Comparison of ENCODE assay signal across 16 cellular contexts in the genomic region with DNA sequence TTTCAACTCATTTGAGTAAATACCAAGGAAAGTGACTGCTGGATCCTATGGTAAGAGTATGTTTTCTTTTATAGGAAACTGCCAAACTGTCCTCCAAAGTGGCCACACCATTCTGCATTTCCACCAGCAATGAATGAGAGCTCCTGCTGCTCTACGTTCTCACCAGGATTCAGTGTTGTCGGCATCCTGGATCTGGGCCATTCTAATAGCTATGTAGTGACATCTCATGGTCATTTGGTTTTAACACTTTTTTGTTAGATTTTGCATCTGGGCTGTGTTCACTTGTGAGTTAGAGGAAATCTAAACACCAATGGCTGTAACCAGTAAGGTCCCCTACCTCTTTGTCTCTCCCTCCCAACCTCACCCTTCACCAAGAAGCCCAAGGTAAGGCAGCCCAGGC.
DNase-seq lines count a peak whose midpoint lies in the region; ATAC-seq and TF ChIP-seq lines count a peak whose summit lies in the region.
"Had no signal": no experiment of that assay in that cellular context is flagged by ENCODE, and none has a peak within 500 bp of the region (broad histone marks: within the 10 kb centered on the region; RNA-seq: fewer than 3 reads in every experiment).

No MANE protein-coding gene starts in this region.

- no peak overlapping the region for H3K27ac ChIP-seq in VCaP
- H3K27ac ChIP-seq: parathyroid adenoma, thyroid gland had no signal

- TF ChIP-seq CTCF in VCaP (conservative IDR thresholded peaks at IDR 0.05), result peak; percentile 35; the same call in 1 of the 2 replicates
- no peak; the same call in 1 of the 2 replicates for TF ChIP-seq CTCF in BE2C (IDR thresholded peaks at IDR 0.05; ENCODE audit: low read depth, low read length)

- peak; percentile 67 for DNase-seq in EH (ENCODE audit: low read depth)
- DNase-seq in LHCN-M2 (ENCODE audit: low read depth), result peak; percentile 19
- DNase-seq in medulla oblongata (ENCODE audit: extremely low spot score), result peak; percentile 40
- no peak for DNase-seq in NCI-H2029 treated with DMSO at 0.1 percent for 48 hours (lab: John Stamatoyannopoulos, UW)
- no peak for DNase-seq in BE2C
- DNase-seq in GDM1 (lab: John Stamatoyannopoulos, UW), result no peak
- DNase-seq: activated CD4-positive, alpha-beta T cell treated with anti-CD3 and anti-CD28 coated beads for 1 hour; activated naive CD4-positive, alpha-beta T cell treated with Interleukin-2 at 50 U/mL for 16 hours; NCI-H1105; NCI-H510A treated with DMSO at 0.1 percent for 48 hours; stimulated activated CD4-positive, alpha-beta T cell treated with anti-CD3 and anti-CD28 coated beads, Interleukin-4, amount 100 ng/mL, for 4 hours; T-cell; thyroid gland had no signal

- H3K36me3 ChIP-seq in BE2C, result no peaks in the 10 kb centered on the region
- H3K36me3 ChIP-seq: thyroid gland had no signal

- no peaks in the 10 kb centered on the region for H3K9me3 ChIP-seq in BE2C
- H3K9me3 ChIP-seq: thyroid gland had no signal

- H3K27me3 ChIP-seq in BE2C, result no peaks in the 10 kb centered on the region
- H3K27me3 ChIP-seq: thyroid gland had no signal

- ATAC-seq in HG03159 (IDR thresholded peaks at IDR 0.05; ENCODE audit: unreplicated experiment), result no peak
- ATAC-seq: T-cell had no signal

- no peak overlapping the region for H3K4me3 ChIP-seq in BE2C (ENCODE audit: low read depth, low read length)
- H3K4me3 ChIP-seq: thyroid gland had no signal

- H3K4me1 ChIP-seq in BE2C, result no peaks in the 10 kb centered on the region
- H3K4me1 ChIP-seq: parathyroid adenoma, thyroid gland had no signal

Comparison
In these comparisons a context has a peak if more than half of its experiments do, and no peak if none do; other contexts are left out.
1. DNase-seq: peak in EH (single experiment), LHCN-M2 (single experiment) and medulla oblongata (single experiment); none in NCI-H2029 treated with DMSO at 0.1 percent for 48 hours (single experiment), BE2C (single experiment) and GDM1 (single experiment).